23 cellular contexts compared by ENCODE assay signal in the genomic region with DNA sequence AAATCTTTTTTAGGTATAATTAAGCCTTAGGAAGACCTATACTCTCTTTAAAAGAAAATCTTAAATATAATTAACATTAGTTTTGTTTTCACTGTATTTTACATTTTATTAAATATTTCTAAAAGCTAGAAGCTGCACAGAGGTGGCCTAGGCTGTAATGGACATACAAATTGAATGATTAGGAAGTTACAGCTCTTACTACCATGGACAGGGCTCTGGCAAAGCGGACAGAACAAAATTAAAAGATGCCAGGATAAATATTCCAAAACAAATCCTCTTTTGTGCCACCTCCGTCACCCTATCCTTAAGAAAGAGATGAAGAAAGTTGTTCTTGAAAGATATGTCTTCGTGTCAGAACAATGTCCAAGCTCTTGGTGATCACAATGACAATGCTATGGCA.
"Had no signal": no experiment of that assay in that cellular context is flagged by ENCODE, and none has a peak within 500 bp of the region (broad histone marks: within the 10 kb centered on the region; RNA-seq: fewer than 3 reads in every experiment).

No MANE protein-coding gene starts in this region.

- H3K4me1 ChIP-seq: Peyer's patch, SJCRH30 had no signal

- H3K9me3 Mint-ChIP-seq: T-cell had no signal

- H3K36me3 Mint-ChIP-seq: T-cell had no signal

- H3K4me3 Mint-ChIP-seq: T-cell had no signal

- DNase-seq: Karpas-422, KG1, MG63, NCI-H1092, NCI-H1105 treated with DMSO at 0.1 percent for 48 hours, NCI-H1417 treated with DMSO at 0.1 percent for 48 hours, NCI-H146, NCI-H1694 treated with DMSO at 0.1 percent for 48 hours, NCI-H2081, NCI-H2107, NCI-H2171, NCI-H226, NCI-H446, NCI-H510A, NCI-H524 treated with DMSO at 0.1 percent for 48 hours, NCI-H69, NCI-H774, Peyer's patch, SHP77 treated with DMSO at 0.1 percent for 48 hours, SJCRH30, SW 1271, T-cell had no signal

- H3K36me3 ChIP-seq: MG63, Peyer's patch, SJCRH30 had no signal

- H3K4me1 Mint-ChIP-seq: T-cell had no signal

- H3K27ac Mint-ChIP-seq: T-cell had no signal

- H3K4me3 ChIP-seq: MG63, Peyer's patch, SJCRH30 had no signal

- H3K9me3 ChIP-seq: MG63, Peyer's patch, SJCRH30 had no signal

- ATAC-seq: Right ventricle myocardium inferior, T-cell had no signal

- H3K27me3 Mint-ChIP-seq: T-cell had no signal

- H3K27me3 ChIP-seq: MG63, Peyer's patch, SJCRH30 had no signal

- H3K27ac ChIP-seq: Peyer's patch, SJCRH30 had no signal
